ENCODE assay signal across 10 cellular contexts in the genomic region with DNA sequence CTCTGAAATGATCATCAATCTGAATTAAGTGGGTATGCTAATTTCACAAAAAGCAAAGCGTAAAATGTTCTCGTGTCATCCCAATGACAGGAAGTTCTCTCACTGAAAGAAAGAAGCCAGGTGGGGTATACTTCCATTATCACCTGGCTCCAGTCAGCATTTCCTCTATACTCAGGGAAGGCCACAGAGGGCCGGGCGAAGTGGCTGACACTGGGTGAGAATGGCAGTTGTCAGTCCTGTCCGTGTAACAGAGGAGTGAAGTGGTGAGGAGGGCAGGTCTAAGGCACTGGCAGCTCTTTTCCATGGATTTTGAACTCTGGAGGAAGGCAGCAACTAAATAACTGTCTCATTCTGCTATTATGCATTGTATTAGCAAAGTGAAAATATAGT.
DNase-seq lines count a peak whose midpoint lies in the region; ATAC-seq and TF ChIP-seq lines count a peak whose summit lies in the region.
"Had no signal": no experiment of that assay in that cellular context is flagged by ENCODE, and none has a peak within 500 bp of the region (broad histone marks: within the 10 kb centered on the region; RNA-seq: fewer than 3 reads in every experiment).

No MANE protein-coding gene starts in this region.

- TF ChIP-seq CTCF in lung (IDR thresholded peaks at IDR 0.05; ENCODE audit: control extremely low read depth, extremely low read depth): no peak
- no peak for TF ChIP-seq CTCF in tibial artery (IDR thresholded peaks at IDR 0.05)

- ATAC-seq in lung (ENCODE audit: insufficient read depth, low FRiP score): no peak
- no peak for ATAC-seq in GM19351 (IDR thresholded peaks at IDR 0.05; ENCODE audit: unreplicated experiment)

- H3K4me1 ChIP-seq in lung (ENCODE audit: control insufficient read depth in 2 of 2, insufficient read depth in 2 of 2, low read length in 2 of 2) (peaks cover 3 to 13% of the 10 kb centered on the region in 2 donors), tibial artery (peaks cover 0 to 52% (median 14%) of the 10 kb centered on the region in 4 donors)

- H3K27ac ChIP-seq in angular gyrus (ENCODE audit: low read depth, low read length) (peak overlapping the region; percentile 59), lung (ENCODE audit: low read depth in 1 of 2, low read length in 1 of 2) (peak overlapping the region; percentile 38 to 62), tibial artery (peak overlapping the region; percentile 59 to 65)
- H3K27ac ChIP-seq: WERI-Rb-1 had no signal

- WGBS in lung, 2 donors: 87 to 89% methylated on average over 5 of the region's 5 CpGs

- intact Hi-C loops in tibial artery (cut with DNase I; ENCODE audit: low total_unique reads): no loop called here
- intact Hi-C loops in posterior vena cava (cut with DNase I): no loop called here

- H3K4me3 ChIP-seq in lung (no peak overlapping the region), tibial artery (no peak overlapping the region)

- H3K9me3 Mint-ChIP-seq in activated T-cell treated with anti-CD3 and anti-CD28 coated beads, Interleukin-2, amount 50 U/mL, for 24 hours: no peaks in the 10 kb centered on the region
- H3K9me3 Mint-ChIP-seq: naive B cell had no signal

- no peak for DNase-seq in activated T-cell treated with anti-CD3 and anti-CD28 coated beads, Interleukin-2, amount 50 U/mL, for 24 hours
- DNase-seq in activated T-cell treated with anti-CD3 and anti-CD28 coated beads, Interleukin-2, amount 50 U/mL, for 1 hour: no peak
- DNase-seq in lung (ENCODE audit: low spot score) (no peak), tibial artery (no peak), foreskin melanocyte (no peak), posterior vena cava (ENCODE audit: low spot score) (no peak)
- DNase-seq: naive B cell, WERI-Rb-1 had no signal

- no peak overlapping the region for H3K4me3 Mint-ChIP-seq in activated T-cell treated with anti-CD3 and anti-CD28 coated beads, Interleukin-2, amount 50 U/mL, for 24 hours
- H3K4me3 Mint-ChIP-seq: naive B cell had no signal

- peaks cover 48% of the 10 kb centered on the region for H3K4me1 Mint-ChIP-seq in activated T-cell treated with anti-CD3 and anti-CD28 coated beads, Interleukin-2, amount 50 U/mL, for 24 hours (ENCODE audit: low read depth)

- no peaks in the 10 kb centered on the region for H3K27me3 Mint-ChIP-seq in activated T-cell treated with anti-CD3 and anti-CD28 coated beads, Interleukin-2, amount 50 U/mL, for 24 hours
- H3K27me3 Mint-ChIP-seq: naive B cell had no signal

- H3K36me3 ChIP-seq in lung (ENCODE audit: control insufficient read depth in 2 of 2, insufficient read depth in 2 of 2, low read length in 2 of 2) (peaks cover 22 to 33% of the 10 kb centered on the region in 2 donors), tibial artery (peaks cover 50 to 89% (median 59%) of the 10 kb centered on the region in 3 donors)

- H3K9me3 ChIP-seq in lung (ENCODE audit: control insufficient read depth in 2 of 2, insufficient read depth in 1 of 2, low read length in 1 of 2) (no peaks in the 10 kb centered on the region), tibial artery (no peaks in the 10 kb centered on the region)

- peak overlapping the region; percentile 78 for H3K27ac Mint-ChIP-seq in activated T-cell treated with anti-CD3 and anti-CD28 coated beads, Interleukin-2, amount 50 U/mL, for 24 hours

- peaks cover 91% of the 10 kb centered on the region for H3K36me3 Mint-ChIP-seq in activated T-cell treated with anti-CD3 and anti-CD28 coated beads, Interleukin-2, amount 50 U/mL, for 24 hours (ENCODE audit: low read depth)

- H3K27me3 ChIP-seq in lung (ENCODE audit: control insufficient read depth, insufficient read depth) (no peaks in the 10 kb centered on the region), tibial artery (no peaks in the 10 kb centered on the region)
